In genomic region chr12:68439368-68440045, GRCh38 we compare ENCODE assay signal across 20 cellular contexts.
DNase-seq lines count a peak whose midpoint lies in the region; ATAC-seq, FAIRE-seq and TF ChIP-seq lines count a peak whose summit lies in the region.
"Had no signal": no experiment of that assay in that cellular context is flagged by ENCODE, and none has a peak within 500 bp of the region (broad histone marks: within the 10 kb centered on the region; RNA-seq: fewer than 3 reads in every experiment).

No MANE protein-coding gene starts in this region.

- H3K4me1 ChIP-seq in foreskin keratinocyte, result peaks cover 10% of the 10 kb centered on the region
- peaks cover 0 to 4% of the 10 kb centered on the region in 2 donors for H3K4me1 ChIP-seq in neuronal stem cell (ENCODE audit: control insufficient read depth in 2 of 2, insufficient read depth in 1 of 2, low read depth in 1 of 2, low read length in 2 of 2)
- peaks cover 0 to 13% (median 0%) of the 10 kb centered on the region in 4 donors for H3K4me1 ChIP-seq in transverse colon
- H3K4me1 ChIP-seq: heart right ventricle had no signal

- no peak overlapping the region for H2BK15ac ChIP-seq in neuronal stem cell (ENCODE audit: low read length)

- no peak overlapping the region for H3K4ac ChIP-seq in neuronal stem cell (ENCODE audit: low read length)

- no peak overlapping the region for H3K18ac ChIP-seq in neuronal stem cell (ENCODE audit: low read length)

- H3K36me3 Mint-ChIP-seq in HFFc6 (ENCODE audit: low read depth) (peaks cover 21% of the 10 kb centered on the region), T-helper 17 cell (ENCODE audit: low read depth) (peaks cover 3% of the 10 kb centered on the region)

- H3K9ac ChIP-seq in neuronal stem cell (ENCODE audit: low read depth, low read length, poor library complexity), result no peak overlapping the region
- H3K9ac ChIP-seq: KMS-11 had no signal

- ATAC-seq in T-helper 17 cell (no peak), foreskin keratinocyte (peak; percentile 11), HG03139 (IDR thresholded peaks at IDR 0.05; ENCODE audit: unreplicated experiment) (no peak)
- ATAC-seq: heart right ventricle had no signal

- peaks cover 22% of the 10 kb centered on the region for H3K9me3 Mint-ChIP-seq in HFFc6
- H3K9me3 Mint-ChIP-seq: CD4-positive, alpha-beta T cell had no signal

- TF ChIP-seq POLR2A in transverse colon (IDR thresholded peaks at IDR 0.05), result no peak

- no peak for TF ChIP-seq EP300 in transverse colon (IDR thresholded peaks at IDR 0.05; ENCODE audit: low read depth)

- no peak overlapping the region for H3K4me2 ChIP-seq in neuronal stem cell (ENCODE audit: insufficient read depth, low read length, poor library complexity, severe bottlenecking)
- H3K4me2 ChIP-seq: KMS-11, PC-9 had no signal

- H3K14ac ChIP-seq in neuronal stem cell (ENCODE audit: low read length), result no peak overlapping the region

- in situ Hi-C loops in transverse colon (cut with MboI; ENCODE audit: low pct_ligation_motif_present in 1 of 4, low pct_unique_long_range_greater_than_20kb in 1 of 4, low sequenced_read_pairs in 3 of 4), result loop anchor here in 1 of 4 donors (10.0 kb wide), 1 partner anchor 65 kb away; no protein-coding TSS in a partner anchor

- H4K8ac ChIP-seq in neuronal stem cell (ENCODE audit: low read depth, low read length), result no peak overlapping the region

- H3K27ac ChIP-seq in foreskin keratinocyte (no peak overlapping the region), neuronal stem cell (replicated peaks; ENCODE audit: low read length) (peak overlapping the region; percentile 7), transverse colon (peak overlapping the region in 1 of 4 donors; percentile 22)
- H3K27ac ChIP-seq: heart right ventricle, KMS-11, PC-9, SK-N-MC had no signal

- no peak overlapping the region for H4K91ac ChIP-seq in neuronal stem cell (ENCODE audit: low read depth, low read length, poor library complexity)

- H3K4me3 Mint-ChIP-seq in HFFc6, result no peak overlapping the region
- peak overlapping the region; percentile 1 for H3K4me3 Mint-ChIP-seq in T-helper 17 cell
- H3K4me3 Mint-ChIP-seq: CD4-positive, alpha-beta T cell had no signal

- H2BK5ac ChIP-seq in neuronal stem cell (ENCODE audit: low read length), result no peak overlapping the region

- H2AFZ ChIP-seq in neuronal stem cell (ENCODE audit: low read length), result peak overlapping the region; percentile 1
- H2AFZ ChIP-seq: PC-9 had no signal

- no peak overlapping the region for H2BK12ac ChIP-seq in neuronal stem cell (ENCODE audit: low read length)

- no peaks in the 10 kb centered on the region for H3K79me1 ChIP-seq in neuronal stem cell (ENCODE audit: low read depth, low read length)

- no peak overlapping the region for H2BK120ac ChIP-seq in neuronal stem cell (ENCODE audit: low read depth, low read length)

- FAIRE-seq in D721Med (lab: Jason Lieb, UNC), result no peak
- FAIRE-seq: kidney, urothelium cell line had no signal

- H3K4me3 ChIP-seq in neuronal stem cell (ENCODE audit: low read length in 2 of 2) (no peak overlapping the region), transverse colon (no peak overlapping the region)
- H3K4me3 ChIP-seq: heart right ventricle, PC-9, SK-N-MC had no signal

- no peak overlapping the region for H2AK5ac ChIP-seq in neuronal stem cell (ENCODE audit: low read depth, low read length)

- WGBS in neuronal stem cell (ENCODE audit: extremely low coverage in 2 of 2, insufficient read length in 2 of 2, insufficient replicate concordance in 1 of 2), 2 donors, result no CpG with 5 or more reads among the region's 4 CpGs
- 90 to 91% methylated on average over 4 of the region's 4 CpGs for WGBS in transverse colon (ENCODE audit: low coverage in 1 of 2), 2 donors

- peak overlapping the region; percentile 54 for H3K27ac Mint-ChIP-seq in HFFc6
- H3K27ac Mint-ChIP-seq in T-helper 17 cell, result peak overlapping the region; percentile 88
- H3K27ac Mint-ChIP-seq: CD4-positive, alpha-beta T cell had no signal

- TF ChIP-seq CTCF in HFFc6 (IDR thresholded peaks at IDR 0.05) (no peak), foreskin keratinocyte (conservative IDR thresholded peaks at IDR 0.05) (no peak), D721Med (IDR thresholded peaks at IDR 0.05; ENCODE audit: insufficient read depth, missing control alignments) (no peak), transverse colon (IDR thresholded peaks at IDR 0.05) (no peak)

- no peaks in the 10 kb centered on the region for H3K9me3 ChIP-seq in T-helper 17 cell (ENCODE audit: control insufficient read depth, low read length, poor library complexity, severe bottlenecking)
- peaks cover 0 to 2% of the 10 kb centered on the region in 2 donors for H3K9me3 ChIP-seq in neuronal stem cell (replicated peaks in 1 of 2; ENCODE audit: control insufficient read depth in 2 of 2, insufficient read depth in 1 of 2, low read depth in 1 of 2, low read length in 2 of 2)
- H3K9me3 ChIP-seq in transverse colon, result no peaks in the 10 kb centered on the region

- DNase-seq in HFFc6 (no peak), T-helper 17 cell (no peak), foreskin keratinocyte (no peak), neuronal stem cell (ENCODE audit: low spot score) (no peak), GDM1 (lab: John Stamatoyannopoulos, UW) (no peak), D721Med (ENCODE audit: insufficient read length, low spot score) (no peak), transverse colon (no peak)
- DNase-seq: activated CD4-positive, alpha-beta T cell treated with anti-CD3 and anti-CD28 coated beads for 1 hour; caudate nucleus; CD4-positive, alpha-beta T cell; DND-41; heart right ventricle; kidney; NCI-H1092 treated with DMSO at 0.1 percent for 48 hours; NCI-H748 treated with DMSO at 0.1 percent for 48 hours had no signal

- H3K36me3 ChIP-seq in neuronal stem cell (replicated peaks in 1 of 2; ENCODE audit: control insufficient read depth in 2 of 2, insufficient read depth in 2 of 2, low read length in 2 of 2), result no peaks in the 10 kb centered on the region
- no peaks in the 10 kb centered on the region for H3K36me3 ChIP-seq in transverse colon
- H3K36me3 ChIP-seq: heart right ventricle had no signal

- H3K27me3 ChIP-seq in foreskin keratinocyte, result no peaks in the 10 kb centered on the region
- H3K27me3 ChIP-seq in neuronal stem cell (ENCODE audit: control insufficient read depth in 3 of 3, insufficient read depth in 3 of 3, low read depth in 1 of 3, low read length in 3 of 3), result no peaks in the 10 kb centered on the region
- no peaks in the 10 kb centered on the region for H3K27me3 ChIP-seq in transverse colon
- H3K27me3 ChIP-seq: heart right ventricle had no signal

- no peak overlapping the region for H3K23ac ChIP-seq in neuronal stem cell (ENCODE audit: low read depth, low read length, poor library complexity)

- peaks cover 28% of the 10 kb centered on the region for H3K4me1 Mint-ChIP-seq in HFFc6 (ENCODE audit: low read depth)
- H3K4me1 Mint-ChIP-seq in T-helper 17 cell, result peaks cover 29% of the 10 kb centered on the region

- H3K27me3 Mint-ChIP-seq in HFFc6 (ENCODE audit: insufficient read depth), result peaks cover 1% of the 10 kb centered on the region; the same call in 1 of the 2 replicates
- H3K27me3 Mint-ChIP-seq in T-helper 17 cell, result no peaks in the 10 kb centered on the region
- H3K27me3 Mint-ChIP-seq: CD4-positive, alpha-beta T cell had no signal

- intact Hi-C loops in transverse colon (cut with DNase I; ENCODE audit: low total_unique reads), result no loop called here
